Comparison of ENCODE assay signal across 8 cellular contexts in the genomic region with DNA sequence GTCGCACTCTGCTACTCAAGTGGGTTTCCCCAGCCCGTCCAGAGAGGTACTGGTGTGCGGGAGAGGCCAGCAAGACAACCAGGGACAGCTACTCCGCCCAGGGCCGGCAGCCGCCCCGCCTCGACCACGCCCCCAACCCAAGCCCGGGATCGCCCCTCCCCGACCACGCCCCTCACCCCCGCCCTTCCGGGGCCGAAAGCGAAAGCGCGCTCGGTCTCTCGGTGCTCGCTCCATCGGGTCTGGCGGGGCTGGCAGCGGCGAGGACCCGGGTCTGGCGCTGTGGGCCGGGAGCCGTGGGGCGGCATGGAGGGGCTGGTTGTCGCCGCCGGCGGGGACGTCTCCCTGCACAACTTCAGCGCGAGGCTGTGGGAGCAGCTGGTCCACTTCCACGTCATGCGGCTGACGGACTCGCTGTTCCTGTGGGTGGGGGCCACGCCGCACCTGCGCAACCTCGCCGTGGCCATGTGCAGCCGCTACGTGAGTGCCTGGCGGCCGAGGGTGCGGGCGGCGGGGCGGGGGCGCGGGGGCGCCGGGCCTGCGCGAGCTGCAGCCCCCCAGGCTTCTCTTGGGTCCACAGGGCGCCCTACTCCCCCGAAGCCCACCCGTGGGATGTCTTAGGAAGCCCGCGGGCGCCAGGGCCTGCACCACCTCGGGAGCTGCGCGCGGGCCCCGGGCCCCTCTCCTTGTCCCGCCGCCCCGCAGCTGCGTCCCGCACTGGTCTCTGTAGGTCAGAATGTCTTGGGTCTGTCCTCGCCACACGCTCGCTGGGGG. TPM values are rescaled to one million over a fixed set of nuclear protein-coding genes. Genes with fewer than 3 reads are reported as not detected.
DNase-seq lines count a peak whose midpoint lies in the region; ATAC-seq and FAIRE-seq lines count a peak whose summit lies in the region.

A gene with protein sequence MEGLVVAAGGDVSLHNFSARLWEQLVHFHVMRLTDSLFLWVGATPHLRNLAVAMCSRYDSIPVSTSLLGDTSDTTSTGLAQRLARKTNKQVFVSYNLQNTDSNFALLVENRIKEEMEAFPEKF (plus strand): TSS at position 228 of the 771 bp plus-strand sequence. CDS start 76 bp downstream, at position 304.

- peak within 1 kb of the TSS; percentile 85 to 93 for H3K4me3 ChIP-seq in mesenchymal stem cell (ENCODE audit: insufficient read depth in 1 of 2, low read depth in 1 of 2, low read length in 2 of 2)

- H3K18ac ChIP-seq in mesenchymal stem cell (ENCODE audit: low read depth in 1 of 2, low read length in 2 of 2) = peak within 1 kb of the TSS; percentile 80 to 88

- H3K4me2 ChIP-seq in mesenchymal stem cell (ENCODE audit: low read length, poor library complexity, severe bottlenecking) = peak within 1 kb of the TSS; percentile 86

- peak within 1 kb of the TSS; percentile 70 for H4K91ac ChIP-seq in mesenchymal stem cell (ENCODE audit: low read length)

- peaks cover 7 to 15% of the 10 kb centered on the region in 2 experiments for H3K27me3 ChIP-seq in mesenchymal stem cell (ENCODE audit: control insufficient read depth in 1 of 2, insufficient read depth in 1 of 2, low read length in 2 of 2)

- DNase-seq in COLO668 (lab: John Stamatoyannopoulos, UW; ENCODE audit: unreplicated experiment) (peak; percentile 89), HTR-8/SVneo (ENCODE audit: insufficient read length, low spot score) (peak; percentile 94), NOMO-1 (lab: John Stamatoyannopoulos, UW; ENCODE audit: unreplicated experiment in 2 of 2) (peak; percentile 67 to 75), mesenchymal stem cell (peak; percentile 89)
- DNase-seq in activated CD8-positive, alpha-beta memory T cell treated with anti-CD3 and anti-CD28 coated beads for 4 hours (ENCODE audit: low read depth in 2 of 2) = peak; percentile 88 to 90
- peak; percentile 90 to 92 (median 90) for DNase-seq in effector memory CD8-positive, alpha-beta T cell
- DNase-seq in stimulated activated CD8-positive, alpha-beta memory T cell treated with anti-CD3 and anti-CD28 coated beads, Interleukin-12 subunit alpha, Interleukin-12 subunit beta, amount 100 ng/mL, for 1 hour (ENCODE audit: low read depth) = peak; percentile 91

- no peak within 1 kb of the TSS for H2BK5ac ChIP-seq in mesenchymal stem cell (ENCODE audit: low read depth, low read length, poor library complexity, severe bottlenecking)

- peak within 1 kb of the TSS; percentile 94 to 98 for H3K4me3 Mint-ChIP-seq in effector memory CD8-positive, alpha-beta T cell

- no peaks in the 10 kb centered on the region for H3K27me3 Mint-ChIP-seq in effector memory CD8-positive, alpha-beta T cell

- peak within 1 kb of the TSS in 1 of 2 experiments; percentile 88 for H3K14ac ChIP-seq in mesenchymal stem cell (ENCODE audit: low read length in 2 of 2)

- peak within 1 kb of the TSS; percentile 4 for H2BK120ac ChIP-seq in mesenchymal stem cell (ENCODE audit: low read depth, low read length)

- ATAC-seq in GM21360 (IDR thresholded peaks at IDR 0.05; ENCODE audit: unreplicated experiment) = peak; percentile 64
- ATAC-seq in effector memory CD8-positive, alpha-beta T cell (replicated peaks) = peak; percentile 87

- peaks cover 24% of the 10 kb centered on the region for H3K79me1 ChIP-seq in mesenchymal stem cell (replicated peaks; ENCODE audit: low read length, poor library complexity, severe bottlenecking)

- peak; percentile 93 for FAIRE-seq in HTR-8/SVneo (lab: Jason Lieb, UNC)

- H2BK12ac ChIP-seq in mesenchymal stem cell (ENCODE audit: low read length in 2 of 2) = peak within 1 kb of the TSS in 1 of 2 experiments; percentile 70

- H3K4me1 ChIP-seq in mesenchymal stem cell (ENCODE audit: control insufficient read depth, insufficient read depth, low read depth, low read length) = peaks cover 22% of the 10 kb centered on the region

- H3K23ac ChIP-seq in mesenchymal stem cell (ENCODE audit: low read length in 2 of 2) = peak within 1 kb of the TSS in 1 of 2 experiments; percentile 20

- H4K8ac ChIP-seq in mesenchymal stem cell (ENCODE audit: low read length) = peak within 1 kb of the TSS; percentile 90

- no peaks in the 10 kb centered on the region for H3K9me3 Mint-ChIP-seq in effector memory CD8-positive, alpha-beta T cell

- H3K27ac Mint-ChIP-seq in effector memory CD8-positive, alpha-beta T cell = peak within 1 kb of the TSS; percentile 88 to 93

- H2AK5ac ChIP-seq in mesenchymal stem cell (ENCODE audit: low read length, severe bottlenecking) = no peak within 1 kb of the TSS

- no peak within 1 kb of the TSS for H3K27ac ChIP-seq in mesenchymal stem cell (ENCODE audit: low read length, poor library complexity, severe bottlenecking)

- peaks cover 8 to 18% of the 10 kb centered on the region in 2 experiments for H3K36me3 ChIP-seq in mesenchymal stem cell (ENCODE audit: control insufficient read depth in 1 of 2, insufficient read depth in 2 of 2, low read depth in 1 of 2, low read length in 2 of 2)

- H2AFZ ChIP-seq in mesenchymal stem cell (ENCODE audit: low read depth, low read length) = peak within 1 kb of the TSS; percentile 56

- H3K4ac ChIP-seq in mesenchymal stem cell (ENCODE audit: low read depth in 1 of 2, low read length in 2 of 2) = peak within 1 kb of the TSS; percentile 8 to 92

- H2BK15ac ChIP-seq in mesenchymal stem cell (ENCODE audit: low read depth, poor library complexity, severe bottlenecking) = peak within 1 kb of the TSS; percentile 61

- peaks cover 16% of the 10 kb centered on the region for H3K36me3 Mint-ChIP-seq in effector memory CD8-positive, alpha-beta T cell (ENCODE audit: insufficient read depth)

- H3K4me1 Mint-ChIP-seq in effector memory CD8-positive, alpha-beta T cell (ENCODE audit: low read depth in 2 of 2) = peaks cover 36 to 41% of the 10 kb centered on the region in 2 donors

- no peaks in the 10 kb centered on the region for H3K9me3 ChIP-seq in mesenchymal stem cell (ENCODE audit: control insufficient read depth, low read length)

- peak within 1 kb of the TSS; percentile 87 for H3K9ac ChIP-seq in mesenchymal stem cell (ENCODE audit: low read length)

- under 1% methylated on average over 66 of the region's 80 CpGs for WGBS in mesenchymal stem cell

RNA-seq across cellular contexts. Expression of the gene that starts here (rescaled TPM):
- 24.6 TPM for polyA plus RNA-seq in mesenchymal stem cell (2013, experiment 1 of 2)
- polyA plus RNA-seq in mesenchymal stem cell (2013, experiment 2 of 2) = 26.0 TPM
